In genomic region chr2:201183835-201184234, GRCh38 we compare ENCODE assay signal across 8 cellular contexts. TPM values are rescaled to one million over a fixed set of nuclear protein-coding genes. Genes with fewer than 3 reads are reported as not detected.
DNase-seq lines count a peak whose midpoint lies in the region; ATAC-seq and TF ChIP-seq lines count a peak whose summit lies in the region.
"Not testable (repeated sequence)": the region's sequence is repeated elsewhere in the genome, so short reads cannot be mapped to it uniquely, and the experiment has no call there.

No MANE protein-coding gene starts in this region.

- H3K4me2 ChIP-seq in BLaER1 = peak overlapping the region; percentile 59

- H4K20me1 ChIP-seq in BLaER1 = not testable (repeated sequence)

- not testable (repeated sequence) for H3K9me3 Mint-ChIP-seq in IgD-negative memory B cell; stimulated activated memory B cell treated with anti-CD40 and anti-IgM and Interleukin-4, amounts not matched to agents 10 μg/mL and 1 μg/mL and 100 μg/mL, for 72 hours

- H3K9ac ChIP-seq in BLaER1 (peak overlapping the region; percentile 70), mucosa of rectum (ENCODE audit: low read depth in 1 of 2, low read length in 2 of 2) (peak overlapping the region; percentile 65 to 89)

- intact Hi-C loops in Right ventricle myocardium superior (cut with DNase I) = not testable (repeated sequence)

- H3K4me3 Mint-ChIP-seq in IgD-negative memory B cell = peak overlapping the region; percentile 89 to 98 (median 98)
- H3K4me3 Mint-ChIP-seq in stimulated activated memory B cell treated with anti-CD40 and anti-IgM and Interleukin-4, amounts not matched to agents 10 μg/mL and 1 μg/mL and 100 μg/mL, for 72 hours = peak overlapping the region; percentile 91

- not testable (repeated sequence) for H3K27me3 Mint-ChIP-seq in IgD-negative memory B cell; stimulated activated memory B cell treated with anti-CD40 and anti-IgM and Interleukin-4, amounts not matched to agents 10 μg/mL and 1 μg/mL and 100 μg/mL, for 72 hours

- not testable (repeated sequence) for H3K27ac ChIP-seq in BLaER1
- H3K27ac ChIP-seq in coronary artery (peak overlapping the region in 1 of 2 donors; percentile 26), mucosa of rectum (ENCODE audit: low read depth in 2 of 2, low read length in 2 of 2) (peak overlapping the region; percentile 46 to 52)

- peaks cover 11% of the 10 kb centered on the region for H3K36me3 Mint-ChIP-seq in IgD-negative memory B cell
- peaks cover 14% of the 10 kb centered on the region for H3K36me3 Mint-ChIP-seq in stimulated activated memory B cell treated with anti-CD40 and anti-IgM and Interleukin-4, amounts not matched to agents 10 μg/mL and 1 μg/mL and 100 μg/mL, for 72 hours

- peak overlapping the region; percentile 23 to 82 (median 77) for H3K27ac Mint-ChIP-seq in IgD-negative memory B cell
- peak overlapping the region; percentile 89 for H3K27ac Mint-ChIP-seq in stimulated activated memory B cell treated with anti-CD40 and anti-IgM and Interleukin-4, amounts not matched to agents 10 μg/mL and 1 μg/mL and 100 μg/mL, for 72 hours

- H3K36me3 ChIP-seq in BLaER1 (peaks cover 28% of the 10 kb centered on the region), mucosa of rectum (ENCODE audit: control insufficient read depth in 2 of 2, insufficient read depth in 2 of 2, low read length in 2 of 2) (peaks cover 8 to 17% of the 10 kb centered on the region in 2 donors)

- peaks cover 28% of the 10 kb centered on the region for H3K4me1 ChIP-seq in BLaER1
- H3K4me1 ChIP-seq in mucosa of rectum (ENCODE audit: control insufficient read depth in 2 of 2, insufficient read depth in 2 of 2, low read length in 2 of 2) = peaks cover 10% of the 10 kb centered on the region in 2 donors

- peak overlapping the region; percentile 66 for H3K4me3 ChIP-seq in BLaER1
- H3K4me3 ChIP-seq in coronary artery = peak overlapping the region; percentile 58
- H3K4me3 ChIP-seq in mucosa of rectum (ENCODE audit: low read length in 2 of 2) = peak overlapping the region; percentile 89 to 96

- H3K27me3 ChIP-seq in BLaER1 = peaks cover 32% of the 10 kb centered on the region
- not testable (repeated sequence) for H3K27me3 ChIP-seq in mucosa of rectum (ENCODE audit: control insufficient read depth in 2 of 2, insufficient read depth in 2 of 2, low read length in 2 of 2)

- not testable (repeated sequence) for TF ChIP-seq CTCF in coronary artery (IDR thresholded peaks at IDR 0.05)

- peak; percentile 44 for ATAC-seq in Right ventricle myocardium superior (ENCODE audit: poor library complexity)
- not testable (repeated sequence) for ATAC-seq in stimulated activated memory B cell treated with anti-CD40 and anti-IgM and Interleukin-4, amounts not matched to agents 10 μg/mL and 1 μg/mL and 100 μg/mL, for 72 hours

- DNase-seq in RPMI8226 = peak; percentile 31
- DNase-seq in activated T-cell treated with anti-CD3 and anti-CD28 coated beads, Interleukin-2, amount 50 U/mL, for 48 hours = peak; percentile 46 to 51
- not testable (repeated sequence) for DNase-seq in coronary artery (ENCODE audit: low spot score); Right ventricle myocardium superior

- H3K4me1 Mint-ChIP-seq in IgD-negative memory B cell = peaks cover 27 to 38% (median 36%) of the 10 kb centered on the region in 3 donors
- H3K4me1 Mint-ChIP-seq in stimulated activated memory B cell treated with anti-CD40 and anti-IgM and Interleukin-4, amounts not matched to agents 10 μg/mL and 1 μg/mL and 100 μg/mL, for 72 hours = peaks cover 50% of the 10 kb centered on the region

- H3K9me3 ChIP-seq in BLaER1 = peaks cover 21% of the 10 kb centered on the region
- not testable (repeated sequence) for H3K9me3 ChIP-seq in mucosa of rectum (ENCODE audit: control insufficient read depth in 2 of 2, low read length in 2 of 2)

RNA-seq across cellular contexts. Expression of gene CASP10, which starts 0.9 kb away (rescaled TPM):
- polyA plus RNA-seq in IgD-negative memory B cell = 14.9 TPM
- 5.4 TPM for total RNA-seq in Right ventricle myocardium superior
